32 cellular contexts compared by ENCODE assay signal in the genomic region with DNA sequence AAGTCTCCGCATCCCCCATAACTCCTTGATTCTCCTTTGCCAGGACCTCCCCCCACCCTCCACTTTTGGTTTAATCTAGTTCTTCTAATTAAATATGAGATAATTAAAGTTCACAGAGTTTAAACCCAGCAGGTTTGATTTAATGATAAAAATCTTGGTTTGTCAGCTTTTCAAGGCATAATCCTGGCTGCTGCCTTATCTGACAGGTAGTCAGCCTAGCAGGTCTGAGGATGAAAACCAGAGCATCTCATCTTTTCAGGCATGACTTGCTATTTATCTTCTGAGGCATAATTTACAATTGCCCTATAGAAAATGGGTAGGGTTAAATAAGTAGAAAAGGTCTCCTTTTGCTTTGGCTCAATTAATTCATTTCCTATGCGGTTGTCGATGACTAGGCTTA.
"Had no signal": no experiment of that assay in that cellular context is flagged by ENCODE, and none has a peak within 500 bp of the region (broad histone marks: within the 10 kb centered on the region; RNA-seq: fewer than 3 reads in every experiment).

No MANE protein-coding gene starts in this region.

- H3K27ac Mint-ChIP-seq: activated B cell treated with CpG ODN at 0.5 μM for 24 hours; activated CD4-positive, alpha-beta memory T cell treated with anti-CD3 and anti-CD28 coated beads for 36 hours; activated CD4-positive, alpha-beta T cell treated with anti-CD3 and anti-CD28 coated beads, Interleukin-2, amount 10 ng/mL, durations not matched to agents 24 days and 14 days; activated CD8-positive, alpha-beta T cell treated with anti-CD3 and anti-CD28 coated beads for 36 hours; activated naive CD4-positive, alpha-beta T cell treated with anti-CD3 and anti-CD28 coated beads, Interleukin-2, amount 10 ng/mL, durations not matched to agents 7 days and 5 days; activated naive CD4-positive, alpha-beta T cell treated with anti-CD3 and anti-CD28 coated beads, Interleukin-2, amount 50 U/mL, for 24 hours; activated naive CD8-positive, alpha-beta T cell; activated naive CD8-positive, alpha-beta T cell treated with anti-CD3 and anti-CD28 coated beads, Interleukin-2, amount 10 ng/mL, durations not matched to agents 7 days and 5 days; activated naive CD8-positive, alpha-beta T cell treated with anti-CD3 and anti-CD28 coated beads, Interleukin-2, amount 50 U/mL, for 24 hours; activated T-cell treated with anti-CD3 and anti-CD28 coated beads, Interleukin-2, amount 50 U/mL, for 24 hours; activated T-helper 2 cell treated with anti-CD3 and anti-CD28 coated beads, Interferon-gamma antibody, Interleukin-2, Interleukin-4, amounts not matched to agents 10 μg/mL and 5 μg/mL and 100 μg/mL, durations not matched to agents 14 hours and 24 hours and 36 hours; T-helper 1 cell treated with Interleukin-12 subunit alpha and Interleukin-12 subunit beta and Interleukin-4 antibody, amounts not matched to agents 30 μg/mL and 1 μg/mL, for 36 hours; T-helper 2 cell treated with Interferon-gamma antibody and Interleukin-4, amounts not matched to agents 5 μg/mL and 100 μg/mL, for 36 hours had no signal

- ATAC-seq: activated CD8-positive, alpha-beta T cell treated with anti-CD3 and anti-CD28 coated beads for 36 hours; activated naive CD8-positive, alpha-beta T cell treated with anti-CD3 and anti-CD28 coated beads, Interleukin-2, amount 50 U/mL, for 24 hours; body of pancreas had no signal

- H3K4me3 ChIP-seq: body of pancreas, breast epithelium had no signal

- DNase-seq: activated B cell treated with CpG ODN at 0.5 μM for 24 hours; activated CD4-positive, alpha-beta memory T cell treated with anti-CD3 and anti-CD28 coated beads for 36 hours; activated CD4-positive, alpha-beta T cell treated with anti-CD3 and anti-CD28 coated beads for 4 hours; activated CD4-positive, alpha-beta T cell treated with anti-CD3 and anti-CD28 coated beads, Interleukin-2, amount 10 ng/mL, durations not matched to agents 24 days and 14 days; activated CD4-positive, alpha-beta T cell treated with anti-CD3 and anti-CD28 coated beads, Interleukin-2, amount 50 U/mL, for 1 hour; activated CD4-positive, alpha-beta T cell treated with anti-CD3 and anti-CD28 coated beads, Interleukin-2, amount 50 U/mL, for 4 hours; activated CD4-positive, CD25-positive, alpha-beta regulatory T cell treated with anti-CD3 and anti-CD28 coated beads, Interleukin-2, amount 50 U/mL, for 72 hours; activated CD8-positive, alpha-beta memory T cell treated with anti-CD3 and anti-CD28 coated beads, Interleukin-2, amount 50 U/mL, for 48 hours; activated CD8-positive, alpha-beta T cell treated with anti-CD3 and anti-CD28 coated beads for 36 hours; activated effector memory CD4-positive, alpha-beta T cell treated with Interleukin-2 at 50 U/mL for 16 hours; activated gamma-delta T cell; activated naive CD4-positive, alpha-beta T cell treated with anti-CD3 and anti-CD28 coated beads, Interleukin-2, amount 10 ng/mL, durations not matched to agents 7 days and 5 days; activated naive CD4-positive, alpha-beta T cell treated with Interleukin-2 at 50 U/mL for 16 hours; activated naive CD8-positive, alpha-beta T cell treated with anti-CD3 and anti-CD28 coated beads, Interleukin-2, amount 10 ng/mL, durations not matched to agents 7 days and 5 days; activated naive CD8-positive, alpha-beta T cell treated with anti-CD3 and anti-CD28 coated beads, Interleukin-2, amount 50 U/mL, for 24 hours; activated T-cell treated with anti-CD3 and anti-CD28 coated beads, Interleukin-2, amount 50 U/mL, for 24 hours; activated T-cell treated with anti-CD3 and anti-CD28 coated beads, Interleukin-2, amount 50 U/mL, for 48 hours; amygdala; anterior cingulate cortex; body of pancreas; brain microvascular endothelial cell; central memory CD4-positive, alpha-beta T cell; T-helper 1 cell; T-helper 2 cell; T-helper 9 cell had no signal

- H3K4me3 Mint-ChIP-seq: activated B cell treated with CpG ODN at 0.5 μM for 24 hours; activated CD4-positive, alpha-beta memory T cell treated with anti-CD3 and anti-CD28 coated beads for 36 hours; activated CD4-positive, alpha-beta T cell treated with anti-CD3 and anti-CD28 coated beads, Interleukin-2, amount 10 ng/mL, durations not matched to agents 24 days and 14 days; activated CD8-positive, alpha-beta T cell treated with anti-CD3 and anti-CD28 coated beads for 36 hours; activated naive CD4-positive, alpha-beta T cell treated with anti-CD3 and anti-CD28 coated beads, Interleukin-2, amount 10 ng/mL, durations not matched to agents 7 days and 5 days; activated naive CD4-positive, alpha-beta T cell treated with anti-CD3 and anti-CD28 coated beads, Interleukin-2, amount 50 U/mL, for 24 hours; activated naive CD8-positive, alpha-beta T cell; activated naive CD8-positive, alpha-beta T cell treated with anti-CD3 and anti-CD28 coated beads, Interleukin-2, amount 10 ng/mL, durations not matched to agents 7 days and 5 days; activated naive CD8-positive, alpha-beta T cell treated with anti-CD3 and anti-CD28 coated beads, Interleukin-2, amount 50 U/mL, for 24 hours; activated T-cell treated with anti-CD3 and anti-CD28 coated beads, Interleukin-2, amount 50 U/mL, for 24 hours; T-helper 1 cell treated with Interleukin-12 subunit alpha and Interleukin-12 subunit beta and Interleukin-4 antibody, amounts not matched to agents 30 μg/mL and 1 μg/mL, for 36 hours; T-helper 2 cell treated with Interferon-gamma antibody and Interleukin-4, amounts not matched to agents 5 μg/mL and 100 μg/mL, for 36 hours had no signal

- H3K9me3 Mint-ChIP-seq: activated B cell treated with CpG ODN at 0.5 μM for 24 hours; activated CD4-positive, alpha-beta memory T cell treated with anti-CD3 and anti-CD28 coated beads for 36 hours; activated CD4-positive, alpha-beta T cell treated with anti-CD3 and anti-CD28 coated beads, Interleukin-2, amount 10 ng/mL, durations not matched to agents 24 days and 14 days; activated CD8-positive, alpha-beta T cell treated with anti-CD3 and anti-CD28 coated beads for 36 hours; activated naive CD4-positive, alpha-beta T cell treated with anti-CD3 and anti-CD28 coated beads, Interleukin-2, amount 10 ng/mL, durations not matched to agents 7 days and 5 days; activated naive CD4-positive, alpha-beta T cell treated with anti-CD3 and anti-CD28 coated beads, Interleukin-2, amount 50 U/mL, for 24 hours; activated naive CD8-positive, alpha-beta T cell treated with anti-CD3 and anti-CD28 coated beads, Interleukin-2, amount 10 ng/mL, durations not matched to agents 7 days and 5 days; activated naive CD8-positive, alpha-beta T cell treated with anti-CD3 and anti-CD28 coated beads, Interleukin-2, amount 50 U/mL, for 24 hours; activated T-cell treated with anti-CD3 and anti-CD28 coated beads, Interleukin-2, amount 50 U/mL, for 24 hours; activated T-helper 2 cell treated with anti-CD3 and anti-CD28 coated beads, Interferon-gamma antibody, Interleukin-2, Interleukin-4, amounts not matched to agents 10 μg/mL and 5 μg/mL and 100 μg/mL, durations not matched to agents 14 hours and 24 hours and 36 hours; T-helper 1 cell treated with Interleukin-12 subunit alpha and Interleukin-12 subunit beta and Interleukin-4 antibody, amounts not matched to agents 30 μg/mL and 1 μg/mL, for 36 hours; T-helper 2 cell treated with Interferon-gamma antibody and Interleukin-4, amounts not matched to agents 5 μg/mL and 100 μg/mL, for 36 hours had no signal

- H3K27me3 Mint-ChIP-seq: activated B cell treated with CpG ODN at 0.5 μM for 24 hours; activated CD4-positive, alpha-beta memory T cell treated with anti-CD3 and anti-CD28 coated beads for 36 hours; activated CD4-positive, alpha-beta T cell treated with anti-CD3 and anti-CD28 coated beads, Interleukin-2, amount 10 ng/mL, durations not matched to agents 24 days and 14 days; activated CD8-positive, alpha-beta T cell treated with anti-CD3 and anti-CD28 coated beads for 36 hours; activated naive CD4-positive, alpha-beta T cell treated with anti-CD3 and anti-CD28 coated beads, Interleukin-2, amount 10 ng/mL, durations not matched to agents 7 days and 5 days; activated naive CD4-positive, alpha-beta T cell treated with anti-CD3 and anti-CD28 coated beads, Interleukin-2, amount 50 U/mL, for 24 hours; activated naive CD8-positive, alpha-beta T cell; activated naive CD8-positive, alpha-beta T cell treated with anti-CD3 and anti-CD28 coated beads, Interleukin-2, amount 10 ng/mL, durations not matched to agents 7 days and 5 days; activated naive CD8-positive, alpha-beta T cell treated with anti-CD3 and anti-CD28 coated beads, Interleukin-2, amount 50 U/mL, for 24 hours; activated T-cell treated with anti-CD3 and anti-CD28 coated beads, Interleukin-2, amount 50 U/mL, for 24 hours had no signal

- H3K27ac ChIP-seq: body of pancreas, brain microvascular endothelial cell, breast epithelium had no signal

- H3K36me3 Mint-ChIP-seq: activated CD4-positive, alpha-beta memory T cell treated with anti-CD3 and anti-CD28 coated beads for 36 hours; activated naive CD4-positive, alpha-beta T cell treated with anti-CD3 and anti-CD28 coated beads, Interleukin-2, amount 10 ng/mL, durations not matched to agents 7 days and 5 days; activated naive CD4-positive, alpha-beta T cell treated with anti-CD3 and anti-CD28 coated beads, Interleukin-2, amount 50 U/mL, for 24 hours; activated naive CD8-positive, alpha-beta T cell treated with anti-CD3 and anti-CD28 coated beads, Interleukin-2, amount 10 ng/mL, durations not matched to agents 7 days and 5 days had no signal

- H3K4me1 ChIP-seq: body of pancreas, breast epithelium had no signal

- H3K27me3 ChIP-seq: body of pancreas, brain microvascular endothelial cell had no signal

- H3K4me1 Mint-ChIP-seq: activated B cell treated with CpG ODN at 0.5 μM for 24 hours; activated naive CD4-positive, alpha-beta T cell treated with anti-CD3 and anti-CD28 coated beads, Interleukin-2, amount 50 U/mL, for 24 hours; activated naive CD8-positive, alpha-beta T cell treated with anti-CD3 and anti-CD28 coated beads, Interleukin-2, amount 10 ng/mL, durations not matched to agents 7 days and 5 days; activated naive CD8-positive, alpha-beta T cell treated with anti-CD3 and anti-CD28 coated beads, Interleukin-2, amount 50 U/mL, for 24 hours had no signal

- H3K9me3 ChIP-seq: body of pancreas, breast epithelium had no signal

- FAIRE-seq: TTC549 had no signal

- H3K36me3 ChIP-seq: brain microvascular endothelial cell, breast epithelium had no signal
